30 cellular contexts compared by ENCODE assay signal in the genomic region with DNA sequence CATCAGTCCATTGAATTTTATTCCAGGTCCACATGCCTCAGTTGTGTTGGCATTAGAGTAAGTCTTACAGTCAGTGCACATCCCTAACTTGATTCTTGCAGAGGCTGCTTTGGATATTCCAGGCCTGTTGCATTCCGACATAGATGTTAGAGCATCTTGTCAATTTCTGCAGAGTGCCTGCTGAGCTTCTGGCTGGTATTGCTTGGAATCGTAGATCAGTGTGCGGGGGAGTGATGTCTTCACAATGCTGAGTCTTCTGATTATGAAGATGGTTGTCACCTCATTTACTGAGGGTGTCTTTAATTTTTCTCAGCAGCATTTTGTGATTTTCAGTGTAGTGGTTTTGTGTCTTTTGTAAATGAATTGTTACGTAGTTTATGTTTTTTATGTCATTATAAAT.
"Had no signal": no experiment of that assay in that cellular context is flagged by ENCODE, and none has a peak within 500 bp of the region (broad histone marks: within the 10 kb centered on the region; RNA-seq: fewer than 3 reads in every experiment).

No MANE protein-coding gene starts in this region.

- ATAC-seq: activated CD4-positive, alpha-beta T cell treated with anti-CD3 and anti-CD28 coated beads for 36 hours; activated CD8-positive, alpha-beta memory T cell treated with anti-CD3 and anti-CD28 coated beads, Interleukin-2, amount 10 ng/mL, durations not matched to agents 7 days and 5 days; activated CD8-positive, alpha-beta T cell treated with anti-CD3 and anti-CD28 coated beads, Interleukin-2, amount 10 ng/mL, durations not matched to agents 7 days and 5 days; activated naive CD8-positive, alpha-beta T cell treated with anti-CD3 and anti-CD28 coated beads, Interleukin-2, amount 50 U/mL, for 24 hours; gastrocnemius medialis; left cardiac atrium; natural killer cell treated with Interleukin-12 subunit alpha and Interleukin-12 subunit beta and Interleukin-15 and Interleukin-18, amount 100 ng/mL, for 72 hours had no signal

- DNase-seq: activated CD4-positive, alpha-beta T cell treated with anti-CD3 and anti-CD28 coated beads for 36 hours; activated CD4-positive, CD25-positive, alpha-beta regulatory T cell; activated CD8-positive, alpha-beta memory T cell treated with anti-CD3 and anti-CD28 coated beads, Interleukin-2, amount 10 ng/mL, durations not matched to agents 7 days and 5 days; activated CD8-positive, alpha-beta T cell treated with anti-CD3 and anti-CD28 coated beads, Interleukin-2, amount 10 ng/mL, durations not matched to agents 7 days and 5 days; activated naive CD8-positive, alpha-beta T cell treated with anti-CD3 and anti-CD28 coated beads, Interleukin-2, amount 50 U/mL, for 24 hours; activated T-cell treated with anti-CD3 and anti-CD28 coated beads, Interleukin-2, amount 50 U/mL, for 48 hours; colonic mucosa; effector CD8-positive, alpha-beta T cell; gastrocnemius medialis; hippocampal formation; left cardiac atrium; ovary; retina; stimulated activated CD4-positive, alpha-beta T cell treated with anti-CD3 and anti-CD28 coated beads, Interleukin-15, amount 100 ng/mL, for 24 hours; stimulated activated CD4-positive, alpha-beta T cell treated with anti-CD3 and anti-CD28 coated beads, Interleukin-2, amount 100 ng/mL, for 24 hours; stimulated activated naive CD4-positive, alpha-beta T cell; T-helper 1 cell; trophoblast cell had no signal

- H3K27me3 ChIP-seq: colonic mucosa, gastrocnemius medialis, neutrophil, ovary had no signal

- H3K4me1 ChIP-seq: colonic mucosa had no signal

- FAIRE-seq: bronchial epithelial cell, endometrium, keratinocyte, urothelium cell line had no signal

- H3K9me3 ChIP-seq: colonic mucosa, gastrocnemius medialis, neutrophil, ovary had no signal

- H3K4me2 ChIP-seq: smooth muscle cell had no signal

- H3K27ac ChIP-seq: colonic mucosa, neutrophil, ovary had no signal

- H3K27me3 Mint-ChIP-seq: activated CD4-positive, alpha-beta T cell treated with anti-CD3 and anti-CD28 coated beads for 36 hours; activated naive CD4-positive, alpha-beta T cell treated with anti-CD3 and anti-CD28 coated beads, Interleukin-2, amount 50 U/mL, for 24 hours; activated naive CD8-positive, alpha-beta T cell treated with anti-CD3 and anti-CD28 coated beads, Interleukin-2, amount 50 U/mL, for 24 hours; central memory CD8-positive, alpha-beta T cell; progenitor cell of endocrine pancreas had no signal

- H3K27ac Mint-ChIP-seq: activated CD4-positive, alpha-beta T cell treated with anti-CD3 and anti-CD28 coated beads for 36 hours; activated CD8-positive, alpha-beta memory T cell treated with anti-CD3 and anti-CD28 coated beads, Interleukin-2, amount 10 ng/mL, durations not matched to agents 7 days and 5 days; activated CD8-positive, alpha-beta T cell treated with anti-CD3 and anti-CD28 coated beads, Interleukin-2, amount 10 ng/mL, durations not matched to agents 7 days and 5 days; activated naive CD4-positive, alpha-beta T cell treated with anti-CD3 and anti-CD28 coated beads, Interleukin-2, amount 50 U/mL, for 24 hours; activated naive CD8-positive, alpha-beta T cell treated with anti-CD3 and anti-CD28 coated beads, Interleukin-2, amount 50 U/mL, for 24 hours; activated T-helper 2 cell treated with anti-CD3 and anti-CD28 coated beads, Interferon-gamma antibody, Interleukin-2, Interleukin-4, amounts not matched to agents 10 μg/mL and 5 μg/mL and 100 μg/mL, durations not matched to agents 14 hours and 24 hours and 36 hours; progenitor cell of endocrine pancreas; T-helper 2 cell treated with Interferon-gamma antibody and Interleukin-4, amounts not matched to agents 5 μg/mL and 100 μg/mL, for 36 hours had no signal

- H3K9me3 Mint-ChIP-seq: activated naive CD4-positive, alpha-beta T cell treated with anti-CD3 and anti-CD28 coated beads, Interleukin-2, amount 50 U/mL, for 24 hours; activated T-helper 2 cell treated with anti-CD3 and anti-CD28 coated beads, Interferon-gamma antibody, Interleukin-2, Interleukin-4, amounts not matched to agents 10 μg/mL and 5 μg/mL and 100 μg/mL, durations not matched to agents 14 hours and 24 hours and 36 hours; central memory CD8-positive, alpha-beta T cell; natural killer cell treated with Interleukin-12 subunit alpha and Interleukin-12 subunit beta and Interleukin-15 and Interleukin-18, amount 100 ng/mL, for 72 hours; T-helper 2 cell treated with Interferon-gamma antibody and Interleukin-4, amounts not matched to agents 5 μg/mL and 100 μg/mL, for 36 hours had no signal

- H3K4me3 ChIP-seq: colonic mucosa, gastrocnemius medialis, ovary, smooth muscle cell had no signal

- H3K36me3 ChIP-seq: colonic mucosa, gastrocnemius medialis, neutrophil, ovary had no signal

- H3K4me3 Mint-ChIP-seq: activated CD4-positive, alpha-beta T cell treated with anti-CD3 and anti-CD28 coated beads for 36 hours; activated CD8-positive, alpha-beta memory T cell treated with anti-CD3 and anti-CD28 coated beads, Interleukin-2, amount 10 ng/mL, durations not matched to agents 7 days and 5 days; activated CD8-positive, alpha-beta T cell treated with anti-CD3 and anti-CD28 coated beads, Interleukin-2, amount 10 ng/mL, durations not matched to agents 7 days and 5 days; activated naive CD4-positive, alpha-beta T cell treated with anti-CD3 and anti-CD28 coated beads, Interleukin-2, amount 50 U/mL, for 24 hours; activated naive CD8-positive, alpha-beta T cell treated with anti-CD3 and anti-CD28 coated beads, Interleukin-2, amount 50 U/mL, for 24 hours; central memory CD8-positive, alpha-beta T cell; natural killer cell treated with Interleukin-12 subunit alpha and Interleukin-12 subunit beta and Interleukin-15 and Interleukin-18, amount 100 ng/mL, for 72 hours; T-helper 2 cell treated with Interferon-gamma antibody and Interleukin-4, amounts not matched to agents 5 μg/mL and 100 μg/mL, for 36 hours had no signal
